Comparison of ENCODE assay signal across 1 cellular context in genomic region chr11:94849836-94850235, GRCh38.
TF ChIP-seq lines count a peak whose summit lies in the region.

No MANE protein-coding gene starts in this region.

TF ChIP-seq in WTC11, 78 proteins besides CTCF, POLR2A, EP300 and RAD21 (continued from another document):
- TF ChIP-seq, protein P1, sequence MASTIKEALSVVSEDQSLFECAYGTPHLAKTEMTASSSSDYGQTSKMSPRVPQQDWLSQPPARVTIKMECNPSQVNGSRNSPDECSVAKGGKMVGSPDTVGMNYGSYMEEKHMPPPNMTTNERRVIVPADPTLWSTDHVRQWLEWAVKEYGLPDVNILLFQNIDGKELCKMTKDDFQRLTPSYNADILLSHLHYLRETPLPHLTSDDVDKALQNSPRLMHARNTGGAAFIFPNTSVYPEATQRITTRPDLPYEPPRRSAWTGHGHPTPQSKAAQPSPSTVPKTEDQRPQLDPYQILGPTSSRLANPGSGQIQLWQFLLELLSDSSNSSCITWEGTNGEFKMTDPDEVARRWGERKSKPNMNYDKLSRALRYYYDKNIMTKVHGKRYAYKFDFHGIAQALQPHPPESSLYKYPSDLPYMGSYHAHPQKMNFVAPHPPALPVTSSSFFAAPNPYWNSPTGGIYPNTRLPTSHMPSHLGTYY (CRISPR knock-in tag; IDR thresholded peaks at IDR 0.05): no peak
- TF ChIP-seq NFYB (CRISPR knock-in tag; conservative IDR thresholded peaks at IDR 0.05; ENCODE audit: low read depth) (no peak), SOX15 (CRISPR knock-in tag; IDR thresholded peaks at IDR 0.05) (no peak)
TF ChIP-seq in WTC11: peak in this region for 0.
